35 cellular contexts compared by ENCODE assay signal in genomic region chr7:1409555-1409954, GRCh38.
"Had no signal": no experiment of that assay in that cellular context is flagged by ENCODE, and none has a peak within 500 bp of the region (broad histone marks: within the 10 kb centered on the region; RNA-seq: fewer than 3 reads in every experiment).

No MANE protein-coding gene starts in this region.

- H3K9me3 Mint-ChIP-seq: activated naive CD4-positive, alpha-beta T cell treated with anti-CD3 and anti-CD28 coated beads for 36 hours; activated naive CD8-positive, alpha-beta T cell treated with anti-CD3 and anti-CD28 coated beads for 36 hours; activated T-helper 1 cell treated with anti-CD3 and anti-CD28 coated beads, Interleukin-12 subunit alpha, Interleukin-12 subunit beta, Interleukin-2, Interleukin-4 antibody, amounts not matched to agents 30 ng/mL and 10 ng/mL and 1 ng/mL, durations not matched to agents 14 hours and 24 hours and 36 hours; T-helper 2 cell treated with Interferon-gamma antibody and Interleukin-4, amounts not matched to agents 5 μg/mL and 100 μg/mL, for 36 hours had no signal

- H3K36me3 Mint-ChIP-seq: activated naive CD8-positive, alpha-beta T cell treated with anti-CD3 and anti-CD28 coated beads for 36 hours; brain had no signal

- ATAC-seq: heart right ventricle; mucosa of descending colon; sciatic nerve; stimulated activated naive CD8-positive, alpha-beta T cell treated with anti-CD3 and anti-CD28 coated beads, Interleukin-15, Interleukin-2, amounts not matched to agents 100 U/mL and 50 U/mL, for 24 hours had no signal

- H3K27ac ChIP-seq: adrenal gland, ascending aorta, cardiac muscle cell, colonic mucosa, epithelial cell of prostate, esophagus squamous epithelium, heart right ventricle, left ventricle myocardium inferior, neutrophil, ovary, skin epidermis, testis, transverse colon had no signal

- H3K36me3 ChIP-seq: adrenal gland, ascending aorta, cardiac muscle cell, colonic mucosa, esophagus squamous epithelium, heart right ventricle, left ventricle myocardium inferior, neutrophil, ovary, transverse colon had no signal

- H3K4me3 ChIP-seq: adrenal gland, ascending aorta, cardiac muscle cell, colonic mucosa, esophagus squamous epithelium, heart right ventricle, left ventricle myocardium inferior, lung, mucosa of descending colon, ovary, skin epidermis, testis, transverse colon had no signal

- H3K27ac Mint-ChIP-seq: activated naive CD4-positive, alpha-beta T cell treated with anti-CD3 and anti-CD28 coated beads for 36 hours; activated naive CD8-positive, alpha-beta T cell treated with anti-CD3 and anti-CD28 coated beads for 36 hours; activated T-helper 1 cell treated with anti-CD3 and anti-CD28 coated beads, Interleukin-12 subunit alpha, Interleukin-12 subunit beta, Interleukin-2, Interleukin-4 antibody, amounts not matched to agents 30 ng/mL and 10 ng/mL and 1 ng/mL, durations not matched to agents 14 hours and 24 hours and 36 hours; nephron; progenitor cell of endocrine pancreas; T-helper 2 cell treated with Interferon-gamma antibody and Interleukin-4, amounts not matched to agents 5 μg/mL and 100 μg/mL, for 36 hours had no signal

- H3K9me3 ChIP-seq: adrenal gland, ascending aorta, colonic mucosa, esophagus squamous epithelium, heart right ventricle, left ventricle myocardium inferior, mucosa of descending colon, neutrophil, ovary, testis, transverse colon had no signal

- H3K4me1 ChIP-seq: colonic mucosa had no signal

- H3K27me3 ChIP-seq: ovary, testis had no signal

- DNase-seq: activated CD4-positive, alpha-beta T cell treated with anti-CD3 and anti-CD28 coated beads for 4 hours; activated CD4-positive, alpha-beta T cell treated with anti-CD3 and anti-CD28 coated beads, Interleukin-2, amount 50 U/mL, for 48 hours; activated CD8-positive, alpha-beta memory T cell treated with anti-CD3 and anti-CD28 coated beads for 24 hours; activated CD8-positive, alpha-beta memory T cell treated with anti-CD3 and anti-CD28 coated beads, Interleukin-2, amount 50 U/mL, for 4 hours; activated effector memory CD4-positive, alpha-beta T cell treated with anti-CD3 and anti-CD28 coated beads, Interleukin-2, amount 50 U/mL, for 16 hours; activated naive CD4-positive, alpha-beta T cell treated with anti-CD3 and anti-CD28 coated beads for 36 hours; activated naive CD8-positive, alpha-beta T cell treated with anti-CD3 and anti-CD28 coated beads for 36 hours; activated T-cell treated with anti-CD3 and anti-CD28 coated beads, Interleukin-2, amount 50 U/mL, for 1 hour; adrenal gland; cerebellar nuclear complex; colonic mucosa; effector CD8-positive, alpha-beta T cell; esophagus squamous epithelium; foreskin melanocyte; heart right ventricle; left ventricle myocardium inferior; mucosa of descending colon; ovary; stimulated activated CD4-positive, alpha-beta T cell treated with anti-CD3 and anti-CD28 coated beads, Interleukin-12 subunit alpha, Interleukin-12 subunit beta, amount 100 ng/mL, for 4 hours; stimulated activated CD4-positive, alpha-beta T cell treated with anti-CD3 and anti-CD28 coated beads, Interleukin-4, amount 100 ng/mL, for 1 hour; stimulated activated naive CD8-positive, alpha-beta T cell treated with anti-CD3 and anti-CD28 coated beads, Interleukin-15, Interleukin-2, amounts not matched to agents 100 U/mL and 50 U/mL, for 24 hours; testis; transverse colon had no signal

- H3K4me3 Mint-ChIP-seq: activated naive CD4-positive, alpha-beta T cell treated with anti-CD3 and anti-CD28 coated beads for 36 hours; activated naive CD8-positive, alpha-beta T cell treated with anti-CD3 and anti-CD28 coated beads for 36 hours; activated T-helper 1 cell treated with anti-CD3 and anti-CD28 coated beads, Interleukin-12 subunit alpha, Interleukin-12 subunit beta, Interleukin-2, Interleukin-4 antibody, amounts not matched to agents 30 ng/mL and 10 ng/mL and 1 ng/mL, durations not matched to agents 14 hours and 24 hours and 36 hours; nephron; T-helper 2 cell treated with Interferon-gamma antibody and Interleukin-4, amounts not matched to agents 5 μg/mL and 100 μg/mL, for 36 hours had no signal
